1 cellular context compared by ENCODE assay signal in the genomic region with DNA sequence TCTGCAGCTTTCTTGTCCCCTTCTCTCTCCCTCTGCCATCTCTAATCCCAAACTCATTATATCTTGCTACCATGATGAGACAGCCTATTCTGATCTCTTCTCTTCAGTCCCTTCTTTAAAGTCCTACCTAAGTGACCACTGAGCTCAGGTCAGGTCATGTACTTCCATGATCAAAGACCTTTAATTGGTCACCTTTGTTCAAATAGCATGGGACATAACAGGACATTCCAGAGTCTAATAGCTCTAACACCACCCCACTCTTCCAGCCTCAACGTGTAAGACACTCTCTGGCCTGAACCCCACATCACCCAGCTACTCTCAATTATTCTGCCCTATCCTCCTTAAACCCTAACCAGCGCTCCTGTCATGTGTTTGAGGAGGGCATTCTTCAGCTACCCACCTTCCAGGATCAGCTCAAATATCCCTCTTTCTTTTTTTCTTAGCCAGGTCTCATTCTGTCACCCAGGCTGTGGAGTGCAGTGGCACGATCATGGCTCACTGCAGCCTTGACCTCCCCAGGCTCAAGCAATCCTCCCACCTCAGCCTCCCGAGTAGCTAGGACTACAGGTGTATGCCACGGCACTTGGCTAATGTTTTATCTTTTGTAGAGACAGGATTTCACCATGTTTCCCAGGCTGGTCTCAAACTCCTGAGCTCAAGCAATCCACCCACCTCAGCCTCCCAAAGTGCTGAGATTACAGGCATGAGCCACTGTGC.
TF ChIP-seq lines count a peak whose summit lies in the region.

No MANE protein-coding gene starts in this region.

TF ChIP-seq in HepG2, 621 proteins besides CTCF, POLR2A, EP300 and RAD21 (continued from another document):
- TF ChIP-seq, protein P1, sequence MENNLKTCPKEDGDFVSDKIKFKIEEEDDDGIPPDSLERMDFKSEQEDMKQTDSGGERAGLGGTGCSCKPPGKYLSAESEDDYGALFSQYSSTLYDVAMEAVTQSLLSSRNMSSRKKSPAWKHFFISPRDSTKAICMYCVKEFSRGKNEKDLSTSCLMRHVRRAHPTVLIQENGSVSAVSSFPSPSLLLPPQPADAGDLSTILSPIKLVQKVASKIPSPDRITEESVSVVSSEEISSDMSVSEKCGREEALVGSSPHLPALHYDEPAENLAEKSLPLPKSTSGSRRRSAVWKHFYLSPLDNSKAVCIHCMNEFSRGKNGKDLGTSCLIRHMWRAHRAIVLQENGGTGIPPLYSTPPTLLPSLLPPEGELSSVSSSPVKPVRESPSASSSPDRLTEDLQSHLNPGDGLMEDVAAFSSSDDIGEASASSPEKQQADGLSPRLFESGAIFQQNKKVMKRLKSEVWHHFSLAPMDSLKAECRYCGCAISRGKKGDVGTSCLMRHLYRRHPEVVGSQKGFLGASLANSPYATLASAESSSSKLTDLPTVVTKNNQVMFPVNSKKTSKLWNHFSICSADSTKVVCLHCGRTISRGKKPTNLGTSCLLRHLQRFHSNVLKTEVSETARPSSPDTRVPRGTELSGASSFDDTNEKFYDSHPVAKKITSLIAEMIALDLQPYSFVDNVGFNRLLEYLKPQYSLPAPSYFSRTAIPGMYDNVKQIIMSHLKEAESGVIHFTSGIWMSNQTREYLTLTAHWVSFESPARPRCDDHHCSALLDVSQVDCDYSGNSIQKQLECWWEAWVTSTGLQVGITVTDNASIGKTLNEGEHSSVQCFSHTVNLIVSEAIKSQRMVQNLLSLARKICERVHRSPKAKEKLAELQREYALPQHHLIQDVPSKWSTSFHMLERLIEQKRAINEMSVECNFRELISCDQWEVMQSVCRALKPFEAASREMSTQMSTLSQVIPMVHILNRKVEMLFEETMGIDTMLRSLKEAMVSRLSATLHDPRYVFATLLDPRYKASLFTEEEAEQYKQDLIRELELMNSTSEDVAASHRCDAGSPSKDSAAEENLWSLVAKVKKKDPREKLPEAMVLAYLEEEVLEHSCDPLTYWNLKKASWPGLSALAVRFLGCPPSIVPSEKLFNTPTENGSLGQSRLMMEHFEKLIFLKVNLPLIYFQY (CRISPR knock-in tag; IDR thresholded peaks at IDR 0.05; ENCODE audit: borderline replicate concordance) = no peak
- TF ChIP-seq ZNF564 (CRISPR knock-in tag; IDR thresholded peaks at IDR 0.05) (no peak), ZC3H13 (CRISPR knock-in tag; IDR thresholded peaks at IDR 0.05) (no peak), ELF3 (CRISPR knock-in tag; IDR thresholded peaks at IDR 0.05) (0 out of 2 replicates have a peak, but pooled peaks have one; percentile 22), TCF7 (IDR thresholded peaks at IDR 0.05; ENCODE audit: low read depth) (peak; percentile 48), NFRKB (IDR thresholded peaks at IDR 0.05) (no peak), NR2F2 (IDR thresholded peaks at IDR 0.05; ENCODE audit: borderline replicate concordance, low read depth) (peak; percentile 55; the same call in 1 of the 2 replicates), ZNF350 (CRISPR knock-in tag; IDR thresholded peaks at IDR 0.05; ENCODE audit: borderline replicate concordance, low read depth) (no peak), NR2F1 (CRISPR knock-in tag; IDR thresholded peaks at IDR 0.05) (peak in 1 of 2 experiments; percentile 50; a peak in 2 of 4 replicates), ZNF878 (CRISPR knock-in tag; IDR thresholded peaks at IDR 0.05) (no peak), GABPB1 (CRISPR knock-in tag; IDR thresholded peaks at IDR 0.05) (no peak), SRSF4 (IDR thresholded peaks at IDR 0.05; ENCODE audit: low read depth, low read length, poor library complexity, severe bottlenecking) (no peak), ZSCAN20 (CRISPR knock-in tag; IDR thresholded peaks at IDR 0.05; ENCODE audit: borderline replicate concordance) (no peak), NFIB (CRISPR knock-in tag; IDR thresholded peaks at IDR 0.05; ENCODE audit: borderline replicate concordance) (0 out of 2 replicates have a peak, but pooled peaks have one; percentile 78), SP4 (CRISPR knock-in tag; IDR thresholded peaks at IDR 0.05) (no peak), SKI (IDR thresholded peaks at IDR 0.05; ENCODE audit: partially characterized antibody) (no peak), NCOA1 (CRISPR knock-in tag; IDR thresholded peaks at IDR 0.05) (no peak), TRIM24 (CRISPR knock-in tag; IDR thresholded peaks at IDR 0.05) (0 out of 2 replicates have a peak, but pooled peaks have one; percentile 27), ZNF17 (CRISPR knock-in tag; IDR thresholded peaks at IDR 0.05) (no peak), SP1 (IDR thresholded peaks at IDR 0.05) (no peak), SP1 (CRISPR knock-in tag; IDR thresholded peaks at IDR 0.05) (no peak), RAD51 (IDR thresholded peaks at IDR 0.05; ENCODE audit: borderline replicate concordance) (no peak), SNAPC2 (CRISPR knock-in tag; IDR thresholded peaks at IDR 0.05) (no peak), JUNB (CRISPR knock-in tag; IDR thresholded peaks at IDR 0.05; ENCODE audit: borderline replicate concordance) (no peak), ZNF230 (CRISPR knock-in tag; IDR thresholded peaks at IDR 0.05) (no peak), ELF1 (CRISPR knock-in tag; IDR thresholded peaks at IDR 0.05) (no peak), ZMYM3 (CRISPR knock-in tag; IDR thresholded peaks at IDR 0.05) (peak; percentile 67), SOX13 (IDR thresholded peaks at IDR 0.05) (no peak), SOX13 (CRISPR knock-in tag; conservative IDR thresholded peaks at IDR 0.05 in 1 of 2, IDR thresholded peaks at IDR 0.05 in 1 of 2) (peak in 1 of 2 experiments; percentile 63; a peak in 2 of 4 replicates), TAF15 (IDR thresholded peaks at IDR 0.05; ENCODE audit: low read depth, low read length, poor library complexity, severe bottlenecking) (no peak), ZSCAN29 (CRISPR knock-in tag; conservative IDR thresholded peaks at IDR 0.05) (no peak), PCBP2 (optimal IDR thresholded peaks at IDR 0.05; ENCODE audit: low read depth, low read length, poor library complexity, severe bottlenecking) (no peak), RELA (CRISPR knock-in tag; IDR thresholded peaks at IDR 0.05) (no peak), ZNF678 (CRISPR knock-in tag; IDR thresholded peaks at IDR 0.05) (no peak)
- TF ChIP-seq, protein P2, sequence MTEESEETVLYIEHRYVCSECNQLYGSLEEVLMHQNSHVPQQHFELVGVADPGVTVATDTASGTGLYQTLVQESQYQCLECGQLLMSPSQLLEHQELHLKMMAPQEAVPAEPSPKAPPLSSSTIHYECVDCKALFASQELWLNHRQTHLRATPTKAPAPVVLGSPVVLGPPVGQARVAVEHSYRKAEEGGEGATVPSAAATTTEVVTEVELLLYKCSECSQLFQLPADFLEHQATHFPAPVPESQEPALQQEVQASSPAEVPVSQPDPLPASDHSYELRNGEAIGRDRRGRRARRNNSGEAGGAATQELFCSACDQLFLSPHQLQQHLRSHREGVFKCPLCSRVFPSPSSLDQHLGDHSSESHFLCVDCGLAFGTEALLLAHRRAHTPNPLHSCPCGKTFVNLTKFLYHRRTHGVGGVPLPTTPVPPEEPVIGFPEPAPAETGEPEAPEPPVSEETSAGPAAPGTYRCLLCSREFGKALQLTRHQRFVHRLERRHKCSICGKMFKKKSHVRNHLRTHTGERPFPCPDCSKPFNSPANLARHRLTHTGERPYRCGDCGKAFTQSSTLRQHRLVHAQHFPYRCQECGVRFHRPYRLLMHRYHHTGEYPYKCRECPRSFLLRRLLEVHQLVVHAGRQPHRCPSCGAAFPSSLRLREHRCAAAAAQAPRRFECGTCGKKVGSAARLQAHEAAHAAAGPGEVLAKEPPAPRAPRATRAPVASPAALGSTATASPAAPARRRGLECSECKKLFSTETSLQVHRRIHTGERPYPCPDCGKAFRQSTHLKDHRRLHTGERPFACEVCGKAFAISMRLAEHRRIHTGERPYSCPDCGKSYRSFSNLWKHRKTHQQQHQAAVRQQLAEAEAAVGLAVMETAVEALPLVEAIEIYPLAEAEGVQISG (CRISPR knock-in tag; IDR thresholded peaks at IDR 0.05) = no peak
- TF ChIP-seq, protein P3, sequence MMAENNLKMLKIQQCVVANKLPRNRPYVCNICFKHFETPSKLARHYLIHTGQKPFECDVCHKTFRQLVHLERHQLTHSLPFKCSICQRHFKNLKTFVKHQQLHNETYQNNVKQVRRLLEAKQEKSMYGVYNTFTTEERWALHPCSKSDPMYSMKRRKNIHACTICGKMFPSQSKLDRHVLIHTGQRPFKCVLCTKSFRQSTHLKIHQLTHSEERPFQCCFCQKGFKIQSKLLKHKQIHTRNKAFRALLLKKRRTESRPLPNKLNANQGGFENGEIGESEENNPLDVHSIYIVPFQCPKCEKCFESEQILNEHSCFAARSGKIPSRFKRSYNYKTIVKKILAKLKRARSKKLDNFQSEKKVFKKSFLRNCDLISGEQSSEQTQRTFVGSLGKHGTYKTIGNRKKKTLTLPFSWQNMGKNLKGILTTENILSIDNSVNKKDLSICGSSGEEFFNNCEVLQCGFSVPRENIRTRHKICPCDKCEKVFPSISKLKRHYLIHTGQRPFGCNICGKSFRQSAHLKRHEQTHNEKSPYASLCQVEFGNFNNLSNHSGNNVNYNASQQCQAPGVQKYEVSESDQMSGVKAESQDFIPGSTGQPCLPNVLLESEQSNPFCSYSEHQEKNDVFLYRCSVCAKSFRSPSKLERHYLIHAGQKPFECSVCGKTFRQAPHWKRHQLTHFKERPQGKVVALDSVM (CRISPR knock-in tag; IDR thresholded peaks at IDR 0.05) = peak; percentile 93
- TF ChIP-seq, protein P4, sequence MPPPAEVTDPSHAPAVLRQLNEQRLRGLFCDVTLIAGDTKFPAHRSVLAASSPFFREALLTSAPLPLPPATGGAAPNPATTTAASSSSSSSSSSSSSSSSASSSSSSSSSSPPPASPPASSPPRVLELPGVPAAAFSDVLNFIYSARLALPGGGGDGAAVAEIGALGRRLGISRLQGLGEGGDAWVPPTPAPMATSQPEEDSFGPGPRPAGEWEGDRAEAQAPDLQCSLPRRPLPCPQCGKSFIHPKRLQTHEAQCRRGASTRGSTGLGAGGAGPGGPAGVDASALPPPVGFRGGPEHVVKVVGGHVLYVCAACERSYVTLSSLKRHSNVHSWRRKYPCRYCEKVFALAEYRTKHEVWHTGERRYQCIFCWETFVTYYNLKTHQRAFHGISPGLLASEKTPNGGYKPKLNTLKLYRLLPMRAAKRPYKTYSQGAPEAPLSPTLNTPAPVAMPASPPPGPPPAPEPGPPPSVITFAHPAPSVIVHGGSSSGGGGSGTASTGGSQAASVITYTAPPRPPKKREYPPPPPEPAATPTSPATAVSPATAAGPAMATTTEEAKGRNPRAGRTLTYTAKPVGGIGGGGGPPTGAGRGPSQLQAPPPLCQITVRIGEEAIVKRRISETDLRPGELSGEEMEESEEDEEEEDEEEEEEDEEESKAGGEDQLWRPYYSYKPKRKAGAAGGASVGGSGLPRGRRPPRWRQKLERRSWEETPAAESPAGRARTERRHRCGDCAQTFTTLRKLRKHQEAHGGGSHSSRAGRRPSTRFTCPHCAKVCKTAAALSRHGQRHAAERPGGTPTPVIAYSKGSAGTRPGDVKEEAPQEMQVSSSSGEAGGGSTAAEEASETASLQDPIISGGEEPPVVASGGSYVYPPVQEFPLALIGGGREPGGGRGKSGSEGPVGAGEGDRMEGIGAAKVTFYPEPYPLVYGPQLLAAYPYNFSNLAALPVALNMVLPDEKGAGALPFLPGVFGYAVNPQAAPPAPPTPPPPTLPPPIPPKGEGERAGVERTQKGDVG (CRISPR knock-in tag; IDR thresholded peaks at IDR 0.05; ENCODE audit: borderline replicate concordance) = no peak
- TF ChIP-seq, protein P5, sequence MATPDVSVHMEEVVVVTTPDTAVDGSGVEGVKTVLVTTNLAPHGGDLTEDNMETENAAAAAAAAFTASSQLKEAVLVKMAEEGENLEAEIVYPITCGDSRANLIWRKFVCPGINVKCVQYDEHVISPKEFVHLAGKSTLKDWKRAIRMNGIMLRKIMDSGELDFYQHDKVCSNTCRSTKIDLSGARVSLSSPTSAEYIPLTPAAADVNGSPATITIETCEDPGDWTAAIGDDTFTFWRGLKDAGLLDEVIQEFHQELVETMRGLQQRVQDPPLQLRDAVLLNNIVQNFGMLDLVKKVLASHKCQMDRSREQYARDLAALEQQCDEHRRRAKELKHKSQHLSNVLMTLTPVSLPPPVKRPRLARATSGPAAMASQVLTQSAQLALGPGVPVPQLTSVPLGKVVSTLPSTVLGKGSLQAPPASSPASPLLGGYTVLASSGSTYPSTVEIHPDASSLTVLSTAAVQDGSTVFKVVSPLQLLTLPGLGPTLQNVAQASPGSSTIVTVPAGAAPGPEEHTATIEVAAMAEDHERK (CRISPR knock-in tag; IDR thresholded peaks at IDR 0.05; ENCODE audit: low read depth) = no peak
- TF ChIP-seq, protein P6, sequence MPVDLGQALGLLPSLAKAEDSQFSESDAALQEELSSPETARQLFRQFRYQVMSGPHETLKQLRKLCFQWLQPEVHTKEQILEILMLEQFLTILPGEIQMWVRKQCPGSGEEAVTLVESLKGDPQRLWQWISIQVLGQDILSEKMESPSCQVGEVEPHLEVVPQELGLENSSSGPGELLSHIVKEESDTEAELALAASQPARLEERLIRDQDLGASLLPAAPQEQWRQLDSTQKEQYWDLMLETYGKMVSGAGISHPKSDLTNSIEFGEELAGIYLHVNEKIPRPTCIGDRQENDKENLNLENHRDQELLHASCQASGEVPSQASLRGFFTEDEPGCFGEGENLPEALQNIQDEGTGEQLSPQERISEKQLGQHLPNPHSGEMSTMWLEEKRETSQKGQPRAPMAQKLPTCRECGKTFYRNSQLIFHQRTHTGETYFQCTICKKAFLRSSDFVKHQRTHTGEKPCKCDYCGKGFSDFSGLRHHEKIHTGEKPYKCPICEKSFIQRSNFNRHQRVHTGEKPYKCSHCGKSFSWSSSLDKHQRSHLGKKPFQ (CRISPR knock-in tag; IDR thresholded peaks at IDR 0.05; ENCODE audit: insufficient replicate concordance) = no peak
